Comparison of ENCODE assay signal across 23 cellular contexts in the genomic region with DNA sequence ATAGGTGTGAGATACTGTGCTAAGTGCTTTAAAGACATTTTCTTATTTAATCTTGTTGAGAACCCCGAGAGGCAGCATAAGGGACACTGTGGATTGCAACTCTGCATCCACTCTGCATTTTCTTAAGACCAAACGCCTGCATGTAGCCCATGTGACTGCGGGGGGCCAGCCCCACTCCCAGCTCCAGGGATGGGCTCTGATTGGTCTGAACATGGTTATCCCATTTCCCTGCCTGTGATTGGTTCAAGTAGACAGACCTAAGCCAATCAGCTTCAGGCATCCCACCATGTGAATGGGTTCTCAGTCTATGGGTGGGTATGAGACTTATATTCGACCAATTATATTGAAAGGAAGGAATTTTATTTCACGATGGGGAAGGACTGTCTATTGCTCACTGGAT. TPM values are rescaled to one million over a fixed set of nuclear protein-coding genes. Genes with fewer than 3 reads are reported as not detected.
DNase-seq lines count a peak whose midpoint lies in the region; ATAC-seq, FAIRE-seq and TF ChIP-seq lines count a peak whose summit lies in the region.
"Had no signal": no experiment of that assay in that cellular context is flagged by ENCODE, and none has a peak within 500 bp of the region (broad histone marks: within the 10 kb centered on the region; RNA-seq: fewer than 3 reads in every experiment).

No MANE protein-coding gene starts in this region.

- no peaks in the 10 kb centered on the region for H3K27me3 ChIP-seq in DND-41 (ENCODE audit: insufficient read depth, low read length, poor library complexity)
- H3K27me3 ChIP-seq: breast epithelium, tibial nerve had no signal

- no peak for FAIRE-seq in GM12892 (lab: Jason Lieb, UNC)
- FAIRE-seq: frontal cortex, GM12891 had no signal

- H4K20me1 ChIP-seq in DND-41 (ENCODE audit: insufficient read depth, low read length), result no peaks in the 10 kb centered on the region

- intact Hi-C loops in head of caudate nucleus (cut with DNase I), result no loop called here

- H3K4me1 ChIP-seq in DND-41 (ENCODE audit: insufficient read depth, low read length) (no peaks in the 10 kb centered on the region), HEK293 (ENCODE audit: control insufficient read depth, insufficient read depth, low read length) (no peaks in the 10 kb centered on the region)
- H3K4me1 ChIP-seq: breast epithelium, parathyroid adenoma, tibial nerve had no signal

- H3K36me3 ChIP-seq in DND-41 (ENCODE audit: insufficient read depth, low read length) (no peaks in the 10 kb centered on the region), HEK293 (ENCODE audit: control insufficient read depth in 2 of 2, insufficient read depth in 1 of 2, low read length in 2 of 2) (no peaks in the 10 kb centered on the region)
- H3K36me3 ChIP-seq: breast epithelium, tibial nerve had no signal

- H3K9me3 ChIP-seq in DND-41 (ENCODE audit: insufficient read depth, low read length, severe bottlenecking), result no peaks in the 10 kb centered on the region
- H3K9me3 ChIP-seq in HEK293 (ENCODE audit: control insufficient read depth, insufficient read depth, low read depth, low read length), result no peaks in the 10 kb centered on the region
- H3K9me3 ChIP-seq: breast epithelium, tibial nerve had no signal

- no peak for TF ChIP-seq POLR2A in GM12892 (IDR thresholded peaks at IDR 0.05; ENCODE audit: low read depth, low read length)

- ATAC-seq in DND-41 (ENCODE audit: insufficient read depth, low read depth), result peak; percentile 66; the same call in 2 of the 3 replicates
- ATAC-seq: left colon had no signal

- DNase-seq in DND-41 (peak; percentile 13), SK-MEL-5 (ENCODE audit: low read depth, low spot score) (peak; percentile 36), head of caudate nucleus (peak in 40 of 42 donors; percentile 14 to 76 (median 50)), NOMO-1 treated with DMSO at 0.1 percent for 48 hours (lab: John Stamatoyannopoulos, UW; ENCODE audit: unreplicated experiment) (no peak), GM12892 (ENCODE audit: insufficient read length) (no peak)
- DNase-seq in activated CD4-positive, CD25-positive, alpha-beta regulatory T cell (lab: John Stamatoyannopoulos, UW), result no peak
- DNase-seq: activated CD4-positive, alpha-beta T cell treated with anti-CD3 and anti-CD28 coated beads, Interleukin-2, amount 10 ng/mL, durations not matched to agents 7 days and 5 days; activated CD8-positive, alpha-beta memory T cell treated with anti-CD3 and anti-CD28 coated beads, Interleukin-2, amount 50 U/mL, for 48 hours; activated effector memory CD4-positive, alpha-beta T cell treated with Interleukin-2 at 50 U/mL for 16 hours; COR-L47; GF-D8; KG1; left colon; NCI-H1092 treated with DMSO at 0.1 percent for 48 hours; NK-92 treated with Interleukin-12 subunit alpha and Interleukin-12 subunit beta, amount 100 ng/mL, for 24 hours; stimulated activated naive CD4-positive, alpha-beta T cell treated with Interleukin-2 at 50 U/mL for 16 hours had no signal

- CTCF ChIA-PET in HEK293 (lab: Yijun Ruan, JAX), result interaction anchor here (1.2 to 1.4 kb wide), 2 partner anchors 12 to 36 kb away, joined by 6 to 10 read pairs; no protein-coding TSS in a partner anchor

- H3K4me3 ChIP-seq in DND-41 (ENCODE audit: low read depth in 1 of 2, low read length in 2 of 2), result no peak overlapping the region
- no peak overlapping the region for H3K4me3 ChIP-seq in HEK293 (ENCODE audit: low read depth, low read length)
- H3K4me3 ChIP-seq: breast epithelium, tibial nerve had no signal

- no peaks in the 10 kb centered on the region for H3K79me2 ChIP-seq in DND-41 (ENCODE audit: insufficient read depth, low read length)
- H3K79me2 ChIP-seq: parathyroid adenoma had no signal

- in situ Hi-C loops in SK-MEL-5 (cut with HindIII; ENCODE audit: low pct_unique_long_range_greater_than_20kb, low sequenced_read_pairs), result no loop called here

- no peak overlapping the region for H2AFZ ChIP-seq in DND-41 (ENCODE audit: low read depth, low read length)
- H2AFZ ChIP-seq: parathyroid adenoma had no signal

- TF ChIP-seq CTCF in DND-41 (IDR thresholded peaks at IDR 0.05; ENCODE audit: borderline replicate concordance, extremely low read depth, low read length, poor library complexity, severe bottlenecking) (no peak), HEK293 (tag by site-specific recombination; IDR thresholded peaks at IDR 0.05) (no peak)

- POLR2A ChIA-PET in HEK293 (lab: Yijun Ruan, JAX), result interaction anchor here (1.2 kb wide), 1 partner anchor 12 kb away, joined by 3 read pairs; no protein-coding TSS in a partner anchor

- no peak overlapping the region for H3K9ac ChIP-seq in DND-41 (ENCODE audit: low read depth, low read length)
- H3K9ac ChIP-seq: parathyroid adenoma had no signal

- no peak overlapping the region for H3K4me2 ChIP-seq in DND-41 (ENCODE audit: insufficient read depth, low read length)

- no peak overlapping the region for H3K27ac ChIP-seq in DND-41 (ENCODE audit: low read length)
- no peak overlapping the region for H3K27ac ChIP-seq in HEK293 (ENCODE audit: extremely low read depth, low read depth, low read length)
- H3K27ac ChIP-seq: breast epithelium, parathyroid adenoma, RWPE1, tibial nerve had no signal

TF ChIP-seq in HEK293, 187 proteins besides CTCF, POLR2A, EP300 and RAD21:
- TF ChIP-seq ZNF785 (tag by site-specific recombination; IDR thresholded peaks at IDR 0.05) (no peak), ZNF792 (tag by site-specific recombination; IDR thresholded peaks at IDR 0.05) (no peak), SP2 (tag by site-specific recombination; IDR thresholded peaks at IDR 0.05) (peak; percentile 53), ZNF624 (tag by site-specific recombination; IDR thresholded peaks at IDR 0.05) (no peak)

RNA-seq across cellular contexts. Expression of a gene that starts 33.2 kb away (rescaled TPM):
- total RNA-seq in SK-MEL-5 (2014; rRNA removed; shearing (Covaris generic)), result 22.0 and 26.1 TPM in 2 replicates
- 26.8 and 34.7 TPM in 2 replicates for polyA plus RNA-seq in SK-MEL-5 (2015; cell fraction: cytosol; rRNA removed)
- 114 and 252 TPM in 2 replicates for polyA plus RNA-seq in SK-MEL-5 (2015; cell fraction: nucleus; rRNA removed)
- polyA plus RNA-seq in GM12892 (2012; ENCODE audit: missing spikeins), result 74.4 TPM

Comparison
In these comparisons a context has a peak if more than half of its experiments do, and no peak if none do; other contexts are left out.
1. DNase-seq: peak in DND-41 (single experiment), SK-MEL-5 (single experiment) and head of caudate nucleus (40 of 42); none in NOMO-1 treated with DMSO at 0.1 percent for 48 hours (single experiment), activated CD4-positive, CD25-positive, alpha-beta regulatory T cell (0 of 4) and GM12892 (single experiment).